In genomic region chr5:139275536-139276297, GRCh38 we compare ENCODE assay signal across 1 cellular context.
TF ChIP-seq lines count a peak whose summit lies in the region.

No MANE protein-coding gene starts in this region.

TF ChIP-seq in K562, 482 proteins besides CTCF, POLR2A, EP300 and RAD21 (continued from another document):
- TF ChIP-seq AFF1 (IDR thresholded peaks at IDR 0.05; ENCODE audit: low read depth in 1 of 2, partially characterized antibody in 2 of 2): no peak
- TF ChIP-seq TAF1 (IDR thresholded peaks at IDR 0.05; ENCODE audit: control insufficient read depth, extremely low read depth, insufficient read depth, low read length, severe bottlenecking): no peak
- TF ChIP-seq TCF7 (IDR thresholded peaks at IDR 0.05; ENCODE audit: borderline replicate concordance): no peak
- no peak for TF ChIP-seq GTF3C2 (IDR thresholded peaks at IDR 0.05; ENCODE audit: borderline replicate concordance, extremely low read depth, insufficient read length)
- TF ChIP-seq NFRKB (IDR thresholded peaks at IDR 0.05; ENCODE audit: low read depth): no peak
- no peak for TF ChIP-seq ZNF121 (CRISPR knock-in tag; conservative IDR thresholded peaks at IDR 0.05)
- TF ChIP-seq SREBF1 (IDR thresholded peaks at IDR 0.05; ENCODE audit: borderline replicate concordance, low read depth, low read length): no peak
- no peak for TF ChIP-seq TAF7 (tag; IDR thresholded peaks at IDR 0.05)
- no peak for TF ChIP-seq NCOA1 (IDR thresholded peaks at IDR 0.05; ENCODE audit: low read depth)
- TF ChIP-seq MCM7 (IDR thresholded peaks at IDR 0.05): no peak
- peak in 1 of 2 experiments; percentile 81; a peak in 2 of 4 replicates for TF ChIP-seq HDAC1 (IDR thresholded peaks at IDR 0.05)
- no peak for TF ChIP-seq NCOR1 (IDR thresholded peaks at IDR 0.05)
- TF ChIP-seq ZNF124 (CRISPR knock-in tag; IDR thresholded peaks at IDR 0.05): no peak
- TF ChIP-seq FOXK2 (conservative IDR thresholded peaks at IDR 0.05 in 1 of 2, IDR thresholded peaks at IDR 0.05 in 1 of 2; ENCODE audit: low read depth in 2 of 2): peak; percentile 47 to 58; a peak in 2 of 4 replicates
- no peak for TF ChIP-seq RBM22 (IDR thresholded peaks at IDR 0.05; ENCODE audit: low read depth, low read length, poor library complexity, severe bottlenecking)
